Comparison of ENCODE assay signal across 8 cellular contexts in genomic region chr19:6459356-6460098, GRCh38. TPM values are rescaled to one million over a fixed set of nuclear protein-coding genes. Genes with fewer than 3 reads are reported as not detected.
DNase-seq lines count a peak whose midpoint lies in the region; ATAC-seq and TF ChIP-seq lines count a peak whose summit lies in the region.

SLC25A23 (minus strand) TSS chr19:6459792; CDS start chr19:6459628, 164 bp downstream.

- H3K9me3 Mint-ChIP-seq in stimulated activated naive CD8-positive, alpha-beta T cell treated with anti-CD3 and anti-CD28 coated beads, Interleukin-15, amount 100 ng/mL, for 72 hours = peaks cover 8 to 18% of the 10 kb centered on the region in 2 donors

- DNase-seq in 8988T (peak; percentile 74), GM13976 (ENCODE audit: low spot score) (peak; percentile 92), NOMO-1 (lab: John Stamatoyannopoulos, UW; ENCODE audit: unreplicated experiment in 2 of 2) (peak; percentile 72 to 73), activated T-cell treated with anti-CD3 and anti-CD28 coated beads for 1 hour (ENCODE audit: low read depth) (peak; percentile 45), erythroblast (lab: John Stamatoyannopoulos, UW) (peak; percentile 41 to 51), mucosa of gallbladder (ENCODE audit: low spot score) (peak; percentile 66)
- DNase-seq in stimulated activated naive CD8-positive, alpha-beta T cell treated with anti-CD3 and anti-CD28 coated beads, Interleukin-15, amount 100 ng/mL, for 72 hours = peak; percentile 50 to 56

- no peaks in the 10 kb centered on the region for H3K27me3 Mint-ChIP-seq in stimulated activated naive CD8-positive, alpha-beta T cell treated with anti-CD3 and anti-CD28 coated beads, Interleukin-15, amount 100 ng/mL, for 72 hours

- peak within 1 kb of the TSS; percentile 97 to 99 for H3K4me3 Mint-ChIP-seq in stimulated activated naive CD8-positive, alpha-beta T cell treated with anti-CD3 and anti-CD28 coated beads, Interleukin-15, amount 100 ng/mL, for 72 hours

- ATAC-seq in HG03064 (IDR thresholded peaks at IDR 0.05; ENCODE audit: low read depth, unreplicated experiment) = peak; percentile 33
- peak; percentile 35 for ATAC-seq in stimulated activated naive CD8-positive, alpha-beta T cell treated with anti-CD3 and anti-CD28 coated beads, Interleukin-15, amount 100 ng/mL, for 72 hours

- peak within 1 kb of the TSS; percentile 77 to 93 for H3K27ac Mint-ChIP-seq in stimulated activated naive CD8-positive, alpha-beta T cell treated with anti-CD3 and anti-CD28 coated beads, Interleukin-15, amount 100 ng/mL, for 72 hours

- no peak for TF ChIP-seq POLR2A in erythroblast (IDR thresholded peaks at IDR 0.05; ENCODE audit: low read length)

- H3K4me1 Mint-ChIP-seq in stimulated activated naive CD8-positive, alpha-beta T cell treated with anti-CD3 and anti-CD28 coated beads, Interleukin-15, amount 100 ng/mL, for 72 hours = peaks cover 36% of the 10 kb centered on the region

- no peak for TF ChIP-seq CTCF in GM13976 (IDR thresholded peaks at IDR 0.05; ENCODE audit: borderline replicate concordance, control extremely low read depth, extremely low read depth, insufficient read depth, missing control alignments)

- in situ Hi-C loops in GM13976 (cut with MboI; ENCODE audit: low sequenced_read_pairs, unreplicated experiment) = no loop called here

RNA-seq across cellular contexts. Expression of gene SLC25A23, which starts in this region (rescaled TPM):
- 101 TPM for total RNA-seq in mucosa of gallbladder

Comparison
In these comparisons a context has a peak if more than half of its experiments do, and no peak if none do; other contexts are left out.
1. Peak in every context shown above with its lines: DNase-seq and ATAC-seq.